In the genomic region with DNA sequence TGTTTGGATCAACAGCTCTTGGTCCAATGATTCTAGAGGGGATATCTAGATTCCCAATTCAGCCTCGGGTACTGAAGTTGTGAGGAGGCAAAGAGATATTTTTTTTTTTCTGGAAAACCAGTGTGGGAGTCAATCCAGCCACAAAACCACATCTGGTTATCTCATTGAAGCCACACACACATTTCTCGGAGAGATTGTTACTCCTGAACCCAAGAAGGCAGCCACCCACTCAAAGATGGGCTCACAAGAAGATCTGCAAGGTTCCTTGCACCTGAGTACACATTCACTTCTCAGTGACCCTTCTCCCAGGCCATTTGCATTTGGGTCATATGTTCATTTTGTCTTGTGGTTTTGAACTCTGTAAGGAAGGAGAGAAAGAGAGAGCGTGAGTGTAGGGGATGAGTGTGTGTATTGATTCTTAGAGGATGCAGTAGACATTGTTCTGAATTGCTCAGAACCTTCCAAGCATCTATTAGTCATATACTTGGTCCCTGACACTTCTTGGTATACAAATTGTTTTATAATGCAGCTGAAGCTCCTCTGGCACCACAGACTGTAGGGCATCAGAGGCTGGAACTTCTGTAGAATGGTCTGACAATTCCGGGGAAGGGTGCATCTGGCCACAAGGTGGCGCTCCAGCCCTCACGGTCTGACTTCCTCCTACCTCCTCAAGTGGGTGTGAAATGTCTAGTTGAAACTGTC, we compare ENCODE assay signal across 8 cellular contexts. TPM values are rescaled to one million over a fixed set of nuclear protein-coding genes. Genes with fewer than 3 reads are reported as not detected.
DNase-seq lines count a peak whose midpoint lies in the region; TF ChIP-seq lines count a peak whose summit lies in the region.

No MANE protein-coding gene starts in this region.

- H3K27ac ChIP-seq in SK-N-SH (ENCODE audit: low read depth in 2 of 2, low read length in 1 of 2) (no peak overlapping the region), parathyroid adenoma (no peak overlapping the region), transverse colon (no peak overlapping the region)

- H2AFZ ChIP-seq in SK-N-SH (ENCODE audit: low read depth) (no peak overlapping the region), parathyroid adenoma (no peak overlapping the region)

- H3K9me3 ChIP-seq in MG63 (no peaks in the 10 kb centered on the region), SK-N-SH (no peaks in the 10 kb centered on the region), parathyroid adenoma (ENCODE audit: control insufficient read depth, low read length) (no peaks in the 10 kb centered on the region), transverse colon (no peaks in the 10 kb centered on the region)

- H4K20me1 ChIP-seq in SK-N-SH (ENCODE audit: insufficient read depth) = no peaks in the 10 kb centered on the region

- H3K9ac ChIP-seq in SK-N-SH (no peak overlapping the region), parathyroid adenoma (no peak overlapping the region)

- no peaks in the 10 kb centered on the region for H3F3A ChIP-seq in SK-N-SH (replicated peaks; ENCODE audit: insufficient read depth)

- POLR2A ChIA-PET in SK-N-SH (lab: Yijun Ruan, JAX) = no interaction called here

- H3K79me2 ChIP-seq in SK-N-SH (ENCODE audit: insufficient read depth) (no peaks in the 10 kb centered on the region), parathyroid adenoma (no peaks in the 10 kb centered on the region)

- in situ Hi-C loops in G401 (cut with HindIII; ENCODE audit: low sequenced_read_pairs) = no loop called here
- in situ Hi-C loops in transverse colon (cut with MboI; ENCODE audit: low pct_ligation_motif_present in 1 of 4, low pct_unique_long_range_greater_than_20kb in 1 of 4, low sequenced_read_pairs in 3 of 4) = loop anchor here in 3 of 4 donors (10.0 to 25.0 kb wide), 5 partner anchors 260 to 835 kb away; partner anchors contain the start of genes CRYGS (in 1 of the 3) and RFC4 (in 1 of the 3)

- no peak overlapping the region for H3K4me3 ChIP-seq in MG63
- no peak overlapping the region; a peak in 1 of 4 replicates for H3K4me3 ChIP-seq in SK-N-SH (ENCODE audit: low read depth in 2 of 2, low read length in 1 of 2)
- H3K4me3 ChIP-seq in parathyroid adenoma (ENCODE audit: low read depth, low read length) = no peak overlapping the region
- no peak overlapping the region for H3K4me3 ChIP-seq in transverse colon

- no peak overlapping the region for H3K4me2 ChIP-seq in SK-N-SH
- H3K4me2 ChIP-seq in parathyroid adenoma (ENCODE audit: low read length) = no peak overlapping the region

- CTCF ChIA-PET in SK-N-SH (lab: Yijun Ruan, JAX) = interaction anchor here (0.6 to 4.9 kb wide), 39 partner anchors 8 to 870 kb away, joined by 3 to 49 read pairs (median 4); no protein-coding TSS in a partner anchor

- H3K27me3 ChIP-seq in MG63 = no peaks in the 10 kb centered on the region
- no peaks in the 10 kb centered on the region for H3K27me3 ChIP-seq in SK-N-SH (ENCODE audit: insufficient read depth)
- H3K27me3 ChIP-seq in parathyroid adenoma (ENCODE audit: control insufficient read depth, insufficient read depth, low read length) = no peaks in the 10 kb centered on the region
- no peaks in the 10 kb centered on the region for H3K27me3 ChIP-seq in transverse colon

- H3K4me1 ChIP-seq in SK-N-SH (ENCODE audit: control insufficient read depth in 1 of 2, insufficient read depth in 2 of 2, low read depth in 1 of 2, low read length in 1 of 2) = no peaks in the 10 kb centered on the region
- H3K4me1 ChIP-seq in parathyroid adenoma = no peaks in the 10 kb centered on the region
- no peaks in the 10 kb centered on the region for H3K4me1 ChIP-seq in transverse colon

- TF ChIP-seq RAD21 in SK-N-SH (IDR thresholded peaks at IDR 0.05; ENCODE audit: low read length) = peak; percentile 73

- no peak for TF ChIP-seq EP300 in SK-N-SH (IDR thresholded peaks at IDR 0.05; ENCODE audit: borderline replicate concordance in 1 of 2, low read depth in 1 of 2, low read length in 1 of 2)
- TF ChIP-seq EP300 in transverse colon (IDR thresholded peaks at IDR 0.05; ENCODE audit: low read depth) = no peak

- H3K36me3 ChIP-seq in MG63 (no peaks in the 10 kb centered on the region), SK-N-SH (replicated peaks in 1 of 2; ENCODE audit: control insufficient read depth in 1 of 2, insufficient read depth in 2 of 2, low read length in 1 of 2) (no peaks in the 10 kb centered on the region), parathyroid adenoma (ENCODE audit: control insufficient read depth, insufficient read depth, low read length) (no peaks in the 10 kb centered on the region), transverse colon (peaks cover 0 to 4% (median 1%) of the 10 kb centered on the region in 4 donors)

- WGBS in SK-N-SH (ENCODE audit: low lambda C conversion rate) = 43% methylated on average over 6 of the region's 6 CpGs
- WGBS in transverse colon (ENCODE audit: low coverage in 1 of 2), 2 donors = 40 to 68% methylated on average over 3 to 6 of the region's 6 CpGs

- peak; percentile 74 for DNase-seq in G401 (ENCODE audit: low spot score)
- DNase-seq in GOT3 (lab: John Stamatoyannopoulos, UW) = peak; percentile 58
- peak; percentile 71 for DNase-seq in MG63
- DNase-seq in SK-N-SH = peak; percentile 70
- peak; percentile 72 to 81 (median 73) for DNase-seq in activated naive CD4-positive, alpha-beta T cell (lab: John Stamatoyannopoulos, UW)
- DNase-seq in germinal center (ENCODE audit: low spot score) = peak; percentile 72
- peak; percentile 81 for DNase-seq in transverse colon

- intact Hi-C loops in transverse colon (cut with DNase I; ENCODE audit: low total_unique reads) = loop anchor here (10.0 kb wide), 1 partner anchor 568 kb away; the partner anchor contains the start of gene CRYGS

- no peaks in the 10 kb centered on the region for H3K9me2 ChIP-seq in SK-N-SH

- no peak for TF ChIP-seq POLR2A in transverse colon (IDR thresholded peaks at IDR 0.05)

- peak; percentile 96 for TF ChIP-seq CTCF in SK-N-SH (IDR thresholded peaks at IDR 0.05)
- peak; percentile 90 for TF ChIP-seq CTCF in parathyroid adenoma (IDR thresholded peaks at IDR 0.05)
- TF ChIP-seq CTCF in transverse colon (IDR thresholded peaks at IDR 0.05) = peak; percentile 72 to 85 (median 84)

TF ChIP-seq in SK-N-SH, 30 proteins besides CTCF, POLR2A, EP300 and RAD21:
- TF ChIP-seq TAF1 (IDR thresholded peaks at IDR 0.05; ENCODE audit: borderline replicate concordance, low read depth, low read length) (no peak), SMC3 (IDR thresholded peaks at IDR 0.05; ENCODE audit: low read depth, low read length) (peak; percentile 60)
TF ChIP-seq in SK-N-SH: peak in this region for 1.

RNA-seq across cellular contexts. Expression of gene TRA2B, which starts 39.3 kb away (rescaled TPM):
- 176 and 232 TPM in 2 replicates for total RNA-seq in G401 (2014; rRNA removed; shearing (Covaris generic))
- 158 and 271 TPM in 2 replicates for total RNA-seq in MG63 (2014; rRNA removed; shearing (Covaris generic); ENCODE audit: low replicate concordance)
- polyA plus RNA-seq in SK-N-SH (2012; rRNA removed) = 192 and 212 TPM in 2 replicates
- 185 and 204 TPM in 2 replicates for polyA plus RNA-seq in SK-N-SH (2012; cell fraction: cytosol; rRNA removed)
- polyA plus RNA-seq in SK-N-SH (2012; cell fraction: nucleus; rRNA removed) = 311 and 484 TPM in 2 replicates
- total RNA-seq in transverse colon = 100 to 1,000 TPM in 2 of 4 donors, 10 to 100 TPM in 2; 69.1 to 154 (median 92.6) TPM
